Comparison of ENCODE assay signal across 1 cellular context in the genomic region with DNA sequence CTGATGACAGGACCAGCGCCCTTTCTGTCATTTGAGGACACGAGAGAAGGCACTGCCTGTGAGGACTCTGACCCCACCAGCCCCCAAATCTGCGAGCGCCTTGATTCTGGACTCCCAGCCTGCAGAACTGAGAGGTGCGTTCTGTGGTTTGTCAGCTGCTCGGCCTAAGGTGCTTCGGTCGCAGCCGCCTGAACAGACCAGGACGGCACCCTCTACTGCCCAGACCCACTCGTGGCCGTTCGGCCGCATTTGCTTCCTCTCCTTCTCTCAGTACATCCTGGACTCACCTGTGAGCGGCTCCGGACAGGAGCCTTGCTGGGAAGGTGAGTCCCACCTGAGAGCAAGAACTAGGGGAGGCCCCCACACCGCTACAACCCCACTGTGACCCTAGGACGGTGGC.
TF ChIP-seq lines count a peak whose summit lies in the region.

No MANE protein-coding gene starts in this region.

TF ChIP-seq in GM23338, 12 proteins besides CTCF, POLR2A, EP300 and RAD21 (continued from another document):
- TF ChIP-seq, protein P1, sequence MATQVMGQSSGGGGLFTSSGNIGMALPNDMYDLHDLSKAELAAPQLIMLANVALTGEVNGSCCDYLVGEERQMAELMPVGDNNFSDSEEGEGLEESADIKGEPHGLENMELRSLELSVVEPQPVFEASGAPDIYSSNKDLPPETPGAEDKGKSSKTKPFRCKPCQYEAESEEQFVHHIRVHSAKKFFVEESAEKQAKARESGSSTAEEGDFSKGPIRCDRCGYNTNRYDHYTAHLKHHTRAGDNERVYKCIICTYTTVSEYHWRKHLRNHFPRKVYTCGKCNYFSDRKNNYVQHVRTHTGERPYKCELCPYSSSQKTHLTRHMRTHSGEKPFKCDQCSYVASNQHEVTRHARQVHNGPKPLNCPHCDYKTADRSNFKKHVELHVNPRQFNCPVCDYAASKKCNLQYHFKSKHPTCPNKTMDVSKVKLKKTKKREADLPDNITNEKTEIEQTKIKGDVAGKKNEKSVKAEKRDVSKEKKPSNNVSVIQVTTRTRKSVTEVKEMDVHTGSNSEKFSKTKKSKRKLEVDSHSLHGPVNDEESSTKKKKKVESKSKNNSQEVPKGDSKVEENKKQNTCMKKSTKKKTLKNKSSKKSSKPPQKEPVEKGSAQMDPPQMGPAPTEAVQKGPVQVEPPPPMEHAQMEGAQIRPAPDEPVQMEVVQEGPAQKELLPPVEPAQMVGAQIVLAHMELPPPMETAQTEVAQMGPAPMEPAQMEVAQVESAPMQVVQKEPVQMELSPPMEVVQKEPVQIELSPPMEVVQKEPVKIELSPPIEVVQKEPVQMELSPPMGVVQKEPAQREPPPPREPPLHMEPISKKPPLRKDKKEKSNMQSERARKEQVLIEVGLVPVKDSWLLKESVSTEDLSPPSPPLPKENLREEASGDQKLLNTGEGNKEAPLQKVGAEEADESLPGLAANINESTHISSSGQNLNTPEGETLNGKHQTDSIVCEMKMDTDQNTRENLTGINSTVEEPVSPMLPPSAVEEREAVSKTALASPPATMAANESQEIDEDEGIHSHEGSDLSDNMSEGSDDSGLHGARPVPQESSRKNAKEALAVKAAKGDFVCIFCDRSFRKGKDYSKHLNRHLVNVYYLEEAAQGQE (IDR thresholded peaks at IDR 0.05; ENCODE audit: unreplicated experiment): no peak
- TF ChIP-seq CREB1 (CRISPR knock-in tag; IDR thresholded peaks at IDR 0.05; ENCODE audit: low read depth) (no peak), EZH2 (IDR thresholded peaks at IDR 0.05; ENCODE audit: low read depth, unreplicated experiment) (no peak)
- TF ChIP-seq, protein P2, sequence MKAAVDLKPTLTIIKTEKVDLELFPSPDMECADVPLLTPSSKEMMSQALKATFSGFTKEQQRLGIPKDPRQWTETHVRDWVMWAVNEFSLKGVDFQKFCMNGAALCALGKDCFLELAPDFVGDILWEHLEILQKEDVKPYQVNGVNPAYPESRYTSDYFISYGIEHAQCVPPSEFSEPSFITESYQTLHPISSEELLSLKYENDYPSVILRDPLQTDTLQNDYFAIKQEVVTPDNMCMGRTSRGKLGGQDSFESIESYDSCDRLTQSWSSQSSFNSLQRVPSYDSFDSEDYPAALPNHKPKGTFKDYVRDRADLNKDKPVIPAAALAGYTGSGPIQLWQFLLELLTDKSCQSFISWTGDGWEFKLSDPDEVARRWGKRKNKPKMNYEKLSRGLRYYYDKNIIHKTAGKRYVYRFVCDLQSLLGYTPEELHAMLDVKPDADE (IDR thresholded peaks at IDR 0.05): no peak
- TF ChIP-seq, protein P3, sequence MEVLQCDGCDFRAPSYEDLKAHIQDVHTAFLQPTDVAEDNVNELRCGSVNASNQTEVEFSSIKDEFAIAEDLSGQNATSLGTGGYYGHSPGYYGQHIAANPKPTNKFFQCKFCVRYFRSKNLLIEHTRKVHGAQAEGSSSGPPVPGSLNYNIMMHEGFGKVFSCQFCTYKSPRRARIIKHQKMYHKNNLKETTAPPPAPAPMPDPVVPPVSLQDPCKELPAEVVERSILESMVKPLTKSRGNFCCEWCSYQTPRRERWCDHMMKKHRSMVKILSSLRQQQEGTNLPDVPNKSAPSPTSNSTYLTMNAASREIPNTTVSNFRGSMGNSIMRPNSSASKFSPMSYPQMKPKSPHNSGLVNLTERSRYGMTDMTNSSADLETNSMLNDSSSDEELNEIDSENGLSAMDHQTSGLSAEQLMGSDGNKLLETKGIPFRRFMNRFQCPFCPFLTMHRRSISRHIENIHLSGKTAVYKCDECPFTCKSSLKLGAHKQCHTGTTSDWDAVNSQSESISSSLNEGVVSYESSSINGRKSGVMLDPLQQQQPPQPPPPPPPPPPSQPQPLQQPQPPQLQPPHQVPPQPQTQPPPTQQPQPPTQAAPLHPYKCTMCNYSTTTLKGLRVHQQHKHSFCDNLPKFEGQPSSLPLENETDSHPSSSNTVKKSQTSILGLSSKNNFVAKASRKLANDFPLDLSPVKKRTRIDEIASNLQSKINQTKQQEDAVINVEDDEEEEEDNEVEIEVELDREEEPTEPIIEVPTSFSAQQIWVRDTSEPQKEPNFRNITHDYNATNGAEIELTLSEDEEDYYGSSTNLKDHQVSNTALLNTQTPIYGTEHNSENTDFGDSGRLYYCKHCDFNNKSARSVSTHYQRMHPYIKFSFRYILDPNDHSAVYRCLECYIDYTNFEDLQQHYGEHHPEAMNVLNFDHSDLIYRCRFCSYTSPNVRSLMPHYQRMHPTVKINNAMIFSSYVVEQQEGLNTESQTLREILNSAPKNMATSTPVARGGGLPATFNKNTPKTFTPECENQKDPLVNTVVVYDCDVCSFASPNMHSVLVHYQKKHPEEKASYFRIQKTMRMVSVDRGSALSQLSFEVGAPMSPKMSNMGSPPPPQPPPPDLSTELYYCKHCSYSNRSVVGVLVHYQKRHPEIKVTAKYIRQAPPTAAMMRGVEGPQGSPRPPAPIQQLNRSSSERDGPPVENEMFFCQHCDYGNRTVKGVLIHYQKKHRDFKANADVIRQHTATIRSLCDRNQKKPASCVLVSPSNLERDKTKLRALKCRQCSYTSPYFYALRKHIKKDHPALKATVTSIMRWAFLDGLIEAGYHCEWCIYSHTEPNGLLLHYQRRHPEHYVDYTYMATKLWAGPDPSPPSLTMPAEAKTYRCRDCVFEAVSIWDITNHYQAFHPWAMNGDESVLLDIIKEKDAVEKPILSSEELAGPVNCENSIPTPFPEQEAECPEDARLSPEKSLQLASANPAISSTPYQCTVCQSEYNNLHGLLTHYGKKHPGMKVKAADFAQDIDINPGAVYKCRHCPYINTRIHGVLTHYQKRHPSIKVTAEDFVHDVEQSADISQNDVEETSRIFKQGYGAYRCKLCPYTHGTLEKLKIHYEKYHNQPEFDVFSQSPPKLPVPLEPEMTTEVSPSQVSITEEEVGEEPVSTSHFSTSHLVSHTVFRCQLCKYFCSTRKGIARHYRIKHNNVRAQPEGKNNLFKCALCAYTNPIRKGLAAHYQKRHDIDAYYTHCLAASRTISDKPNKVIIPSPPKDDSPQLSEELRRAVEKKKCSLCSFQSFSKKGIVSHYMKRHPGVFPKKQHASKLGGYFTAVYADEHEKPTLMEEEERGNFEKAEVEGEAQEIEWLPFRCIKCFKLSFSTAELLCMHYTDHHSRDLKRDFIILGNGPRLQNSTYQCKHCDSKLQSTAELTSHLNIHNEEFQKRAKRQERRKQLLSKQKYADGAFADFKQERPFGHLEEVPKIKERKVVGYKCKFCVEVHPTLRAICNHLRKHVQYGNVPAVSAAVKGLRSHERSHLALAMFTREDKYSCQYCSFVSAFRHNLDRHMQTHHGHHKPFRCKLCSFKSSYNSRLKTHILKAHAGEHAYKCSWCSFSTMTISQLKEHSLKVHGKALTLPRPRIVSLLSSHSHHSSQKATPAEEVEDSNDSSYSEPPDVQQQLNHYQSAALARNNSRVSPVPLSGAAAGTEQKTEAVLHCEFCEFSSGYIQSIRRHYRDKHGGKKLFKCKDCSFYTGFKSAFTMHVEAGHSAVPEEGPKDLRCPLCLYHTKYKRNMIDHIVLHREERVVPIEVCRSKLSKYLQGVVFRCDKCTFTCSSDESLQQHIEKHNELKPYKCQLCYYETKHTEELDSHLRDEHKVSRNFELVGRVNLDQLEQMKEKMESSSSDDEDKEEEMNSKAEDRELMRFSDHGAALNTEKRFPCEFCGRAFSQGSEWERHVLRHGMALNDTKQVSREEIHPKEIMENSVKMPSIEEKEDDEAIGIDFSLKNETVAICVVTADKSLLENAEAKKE (CRISPR knock-in tag; IDR thresholded peaks at IDR 0.05): no peak
TF ChIP-seq in GM23338: peak in this region for 0.
